Comparison of ENCODE assay signal across 8 cellular contexts in genomic region chr6:11232968-11233626, GRCh38. TPM values are rescaled to one million over a fixed set of nuclear protein-coding genes. Genes with fewer than 3 reads are reported as not detected.
A peak's percentile ranks its signal among the peaks of the same experiment; 100 is the strongest.
DNase-seq lines count a peak whose midpoint lies in the region; ATAC-seq and TF ChIP-seq lines count a peak whose summit lies in the region.

No MANE protein-coding gene starts in this region.

- peak overlapping the region; percentile 93 to 100 (median 98) for H3K27ac Mint-ChIP-seq in CD8-positive, alpha-beta memory T cell

- peak overlapping the region; percentile 76 to 100 for H3K9ac ChIP-seq in colonic mucosa (ENCODE audit: low read depth in 2 of 2, low read length in 2 of 2)

- H3K9me3 ChIP-seq in CD8-positive, alpha-beta memory T cell (ENCODE audit: low read length) = no peaks in the 10 kb centered on the region
- H3K9me3 ChIP-seq in colonic mucosa = no peaks in the 10 kb centered on the region
- no peaks in the 10 kb centered on the region for H3K9me3 ChIP-seq in mesodermal cell (ENCODE audit: control insufficient read depth, low read length)
- no peaks in the 10 kb centered on the region for H3K9me3 ChIP-seq in aorta (ENCODE audit: control insufficient read depth, low read length)

- no peak for DNase-seq in CD8-positive, alpha-beta memory T cell
- DNase-seq in NOMO-1 treated with DMSO at 0.1 percent for 48 hours (lab: John Stamatoyannopoulos, UW; ENCODE audit: unreplicated experiment) = peak; percentile 61
- DNase-seq in colonic mucosa = peak; percentile 61
- DNase-seq in aorta = no peak
- DNase-seq in NK-92 (lab: John Stamatoyannopoulos, UW; ENCODE audit: unreplicated experiment) = no peak
- no peak for DNase-seq in SHP77 treated with DMSO at 0.1 percent for 48 hours (lab: John Stamatoyannopoulos, UW)

- POLR2A ChIA-PET in CD8-positive, alpha-beta memory T cell (lab: Charles Lee) = interaction anchor here (1.2 to 1.4 kb wide), 4 partner anchors 10 to 140 kb away, joined by 3 to 13 read pairs (median 4); partner anchors contain the start of gene SMIM13

- H3K27me3 Mint-ChIP-seq in CD8-positive, alpha-beta memory T cell = no peaks in the 10 kb centered on the region

- H3K27me3 ChIP-seq in CD8-positive, alpha-beta memory T cell (ENCODE audit: insufficient read depth, low read length, poor library complexity, severe bottlenecking) = no peaks in the 10 kb centered on the region
- H3K27me3 ChIP-seq in colonic mucosa (no peaks in the 10 kb centered on the region), aorta (ENCODE audit: control insufficient read depth in 1 of 2, insufficient read depth in 2 of 2, low read length in 1 of 2) (no peaks in the 10 kb centered on the region)

- ATAC-seq in GM21717 (IDR thresholded peaks at IDR 0.05; ENCODE audit: unreplicated experiment) = peak; percentile 18
- ATAC-seq in aorta (ENCODE audit: low FRiP score) = peak; percentile 1

- peak overlapping the region; percentile 66 for H3K4me3 ChIP-seq in CD8-positive, alpha-beta memory T cell (ENCODE audit: low read length)
- H3K4me3 ChIP-seq in colonic mucosa (peak overlapping the region; percentile 56), mesodermal cell (ENCODE audit: extremely low read depth, insufficient read depth, low read length, poor library complexity, severe bottlenecking) (peak overlapping the region; percentile 70), aorta (ENCODE audit: low read length in 2 of 2) (peak overlapping the region; percentile 40 to 44)

- no peaks in the 10 kb centered on the region for H3K36me3 ChIP-seq in CD8-positive, alpha-beta memory T cell (ENCODE audit: insufficient read depth, low read length)
- H3K36me3 ChIP-seq in colonic mucosa (no peaks in the 10 kb centered on the region), mesodermal cell (ENCODE audit: control insufficient read depth, insufficient read depth, low read length) (no peaks in the 10 kb centered on the region), aorta (ENCODE audit: control insufficient read depth in 1 of 2, insufficient read depth in 2 of 2, low read length in 1 of 2) (no peaks in the 10 kb centered on the region)

- TF ChIP-seq CTCF in colonic mucosa (IDR thresholded peaks at IDR 0.05) = no peak

- 28 to 40% methylated on average over 13 of the region's 18 CpGs for WGBS in mesodermal cell (ENCODE audit: insufficient coverage in 2 of 2), 2 experiments
- WGBS in aorta, 2 donors = 14 to 17% methylated on average over 18 of the region's 18 CpGs

- H3K9me3 Mint-ChIP-seq in CD8-positive, alpha-beta memory T cell = no peaks in the 10 kb centered on the region

- peak overlapping the region; percentile 75 for H3K27ac ChIP-seq in CD8-positive, alpha-beta memory T cell (ENCODE audit: low read depth, low read length)
- H3K27ac ChIP-seq in colonic mucosa (peak overlapping the region; percentile 85), mesodermal cell (ENCODE audit: low read depth, low read length, severe bottlenecking) (peak overlapping the region; percentile 91), aorta (ENCODE audit: low read depth in 1 of 2, low read length in 2 of 2) (peak overlapping the region; percentile 72 to 76)

- intact Hi-C loops in colonic mucosa (cut with DNase I) = no loop called here
- intact Hi-C loops in aorta (cut with DNase I) = loop anchor here (5.0 to 10.0 kb wide), 4 partner anchors 36 to 179 kb away; no protein-coding TSS in a partner anchor

- H3K4me1 Mint-ChIP-seq in CD8-positive, alpha-beta memory T cell = peaks cover 74 to 86% (median 81%) of the 10 kb centered on the region in 3 donors

- peaks cover 36% of the 10 kb centered on the region for H3K4me1 ChIP-seq in CD8-positive, alpha-beta memory T cell (ENCODE audit: insufficient read depth, low read length)
- H3K4me1 ChIP-seq in colonic mucosa (no peaks in the 10 kb centered on the region), mesodermal cell (ENCODE audit: control insufficient read depth, insufficient read depth, low read length, poor library complexity, severe bottlenecking) (peaks cover 25% of the 10 kb centered on the region), aorta (ENCODE audit: control insufficient read depth in 1 of 2, insufficient read depth in 2 of 2, low read length in 2 of 2) (peaks cover 0 to 2% of the 10 kb centered on the region in 2 donors)

- CTCF ChIA-PET in CD8-positive, alpha-beta memory T cell (lab: Charles Lee) = interaction anchor here (0.6 to 1.4 kb wide), 4 partner anchors 26 to 140 kb away, joined by 3 read pairs; no protein-coding TSS in a partner anchor

- peak overlapping the region; percentile 89 to 97 (median 91) for H3K4me3 Mint-ChIP-seq in CD8-positive, alpha-beta memory T cell

- peaks cover 0 to 4% (median 0%) of the 10 kb centered on the region in 3 donors for H3K36me3 Mint-ChIP-seq in CD8-positive, alpha-beta memory T cell

RNA-seq across cellular contexts. Expression of gene NEDD9, which starts 0.6 kb away (rescaled TPM):
- total RNA-seq in CD8-positive, alpha-beta memory T cell = 10 to 100 TPM; 39.9 to 41.0 TPM
- polyA plus RNA-seq in CD8-positive, alpha-beta memory T cell = 40.2 TPM
- 10 to 100 TPM; 43.4 to 73.1 TPM for total RNA-seq in colonic mucosa
- 16.7 TPM for polyA plus RNA-seq in mesodermal cell (2013, experiment 1 of 2)
- polyA plus RNA-seq in mesodermal cell (2013, experiment 2 of 2) = 16.1 TPM
- 100 to 1,000 TPM in 1 of 2 donors, 10 to 100 TPM in 1; 49.8 to 252 TPM for total RNA-seq in aorta
- polyA plus RNA-seq in aorta = 10 to 100 TPM; 11.3 to 26.9 TPM

Comparison
In these comparisons a context has a peak if more than half of its experiments do, and no peak if none do; other contexts are left out.
1. DNase-seq: peak in NOMO-1 treated with DMSO at 0.1 percent for 48 hours (single experiment) and colonic mucosa (single experiment); none in CD8-positive, alpha-beta memory T cell (0 of 5), aorta (0 of 2), NK-92 (single experiment) and SHP77 treated with DMSO at 0.1 percent for 48 hours (single experiment).
2. Peak in every context shown above with its lines, with median percentiles within 50 percentile points of each other: H3K27ac ChIP-seq and H3K4me3 ChIP-seq.